ENCODE assay signal across 16 cellular contexts in genomic region chr11:3147257-3147619, GRCh38. TPM values are rescaled to one million over a fixed set of nuclear protein-coding genes. Genes with fewer than 3 reads are reported as not detected.
DNase-seq lines count a peak whose midpoint lies in the region; ATAC-seq, FAIRE-seq and TF ChIP-seq lines count a peak whose summit lies in the region.
"Had no signal": no experiment of that assay in that cellular context is flagged by ENCODE, and none has a peak within 500 bp of the region (broad histone marks: within the 10 kb centered on the region; RNA-seq: fewer than 3 reads in every experiment).

No MANE protein-coding gene starts in this region.

- CTCF ChIA-PET in PC-9 (lab: Charles Lee): no interaction called here

- DNase-seq in Peyer's patch (no peak), pancreas (no peak), HPDE6-E6E7 (ENCODE audit: extremely low spot score) (no peak), PC-9 (no peak), SW480 (ENCODE audit: low spot score) (no peak)
- DNase-seq: activated CD8-positive, alpha-beta memory T cell treated with anti-CD3 and anti-CD28 coated beads, Interleukin-2, amount 50 U/mL, for 4 hours; activated naive CD4-positive, alpha-beta T cell treated with anti-CD3 and anti-CD28 coated beads for 36 hours; effector memory CD4-positive, alpha-beta T cell; NCI-H2107 had no signal

- H3K79me2 ChIP-seq in ACC112 (ENCODE audit: control insufficient read depth, insufficient read depth, low read length, unreplicated experiment): peaks cover 9% of the 10 kb centered on the region
- H3K79me2 ChIP-seq in PC-9 (ENCODE audit: low read depth): no peaks in the 10 kb centered on the region

- H3K4me1 ChIP-seq in ACC112 (ENCODE audit: control insufficient read depth, insufficient read depth, low read length, unreplicated experiment): peaks cover 24% of the 10 kb centered on the region
- H3K4me1 ChIP-seq in Peyer's patch: peaks cover 0 to 60% (median 5%) of the 10 kb centered on the region in 4 donors
- peaks cover 0 to 92% (median 10%) of the 10 kb centered on the region in 3 donors for H3K4me1 ChIP-seq in gastroesophageal sphincter
- H3K4me1 ChIP-seq in pancreas: no peaks in the 10 kb centered on the region
- no peaks in the 10 kb centered on the region for H3K4me1 ChIP-seq in PC-9 (replicated peaks; ENCODE audit: insufficient read depth)

- no peak for FAIRE-seq in pancreas (lab: Jason Lieb, UNC)
- FAIRE-seq: A204.1, GM18507, GM19239 had no signal

- H3K27ac ChIP-seq in ACC112 (ENCODE audit: low read depth, low read length): peak overlapping the region; percentile 59; the same call in 1 of the 2 replicates
- peak overlapping the region in 3 of 4 donors; percentile 36 to 84 (median 47) for H3K27ac ChIP-seq in Peyer's patch
- peak overlapping the region in 3 of 4 donors; percentile 22 to 53 (median 37) for H3K27ac ChIP-seq in gastroesophageal sphincter
- no peak overlapping the region for H3K27ac ChIP-seq in pancreas
- no peak overlapping the region for H3K27ac ChIP-seq in PC-9

- ATAC-seq in gastroesophageal sphincter (peak; percentile 29), pancreas (peak in 3 of 4 donors; percentile 19 to 31 (median 31)), HG03457 (IDR thresholded peaks at IDR 0.05; ENCODE audit: unreplicated experiment) (no peak)
- ATAC-seq: activated CD4-positive, CD25-positive, alpha-beta regulatory T cell treated with anti-CD3 and anti-CD28 coated beads, Interleukin-2, amount 50 U/mL, for 24 hours had no signal

- H3K9me2 ChIP-seq in PC-9 (ENCODE audit: insufficient read depth): no peaks in the 10 kb centered on the region

- no TSS peak for BruUV-seq in PC-9 (replicated peaks; lab: Mats Ljungman, UMichigan)

- H3K4me2 ChIP-seq in PC-9: no peak overlapping the region

- WGBS in gastroesophageal sphincter (ENCODE audit: low coverage in 1 of 2), 2 donors: 60% methylated on average over 4 of the region's 17 CpGs; no CpG with 5 or more reads in 1 of the 2 donors
- WGBS in pancreas, 2 donors: 81 to 85% methylated on average over 17 of the region's 17 CpGs

- no peaks in the 10 kb centered on the region for H3K9me3 ChIP-seq in Peyer's patch
- H3K9me3 ChIP-seq in gastroesophageal sphincter: no peaks in the 10 kb centered on the region
- no peaks in the 10 kb centered on the region for H3K9me3 ChIP-seq in pancreas
- no peaks in the 10 kb centered on the region for H3K9me3 ChIP-seq in PC-9 (ENCODE audit: insufficient read depth, low read depth)

- H2AFZ ChIP-seq in ACC112 (ENCODE audit: low read length, unreplicated experiment) (no peak overlapping the region), PC-9 (no peak overlapping the region)

- no peaks in the 10 kb centered on the region for H4K20me1 ChIP-seq in PC-9 (ENCODE audit: insufficient read depth)

- no peak for TF ChIP-seq POLR2A in Peyer's patch (IDR thresholded peaks at IDR 0.05)
- TF ChIP-seq POLR2A in gastroesophageal sphincter (IDR thresholded peaks at IDR 0.05): no peak

- H3K36me3 ChIP-seq in ACC112 (ENCODE audit: insufficient read depth, low read length) (no peaks in the 10 kb centered on the region), Peyer's patch (no peaks in the 10 kb centered on the region), gastroesophageal sphincter (peaks cover 0 to 44% of the 10 kb centered on the region in 2 donors), pancreas (no peaks in the 10 kb centered on the region), PC-9 (ENCODE audit: low read depth) (no peaks in the 10 kb centered on the region)

- TF ChIP-seq CTCF in Peyer's patch (IDR thresholded peaks at IDR 0.05) (no peak), gastroesophageal sphincter (IDR thresholded peaks at IDR 0.05) (no peak), pancreas (IDR thresholded peaks at IDR 0.05) (no peak), PC-9 (conservative IDR thresholded peaks at IDR 0.05) (no peak)

- POLR2A ChIA-PET in PC-9 (lab: Charles Lee; ENCODE audit: unreplicated experiment): no interaction called here

- H3K27me3 ChIP-seq in ACC112 (ENCODE audit: insufficient read depth, low read length) (no peaks in the 10 kb centered on the region), Peyer's patch (no peaks in the 10 kb centered on the region), gastroesophageal sphincter (no peaks in the 10 kb centered on the region), pancreas (no peaks in the 10 kb centered on the region), PC-9 (ENCODE audit: insufficient read depth, low read depth) (no peaks in the 10 kb centered on the region)

- intact Hi-C loops in pancreas (cut with DNase I): loop anchor here in 1 of 3 donors (10.0 kb wide), 1 partner anchor 62 kb away; no protein-coding TSS in a partner anchor
- intact Hi-C loops in PC-9 (cut with micrococcal nuclease; ENCODE audit: unreplicated experiment): no loop called here

- no peaks in the 10 kb centered on the region for H3F3A ChIP-seq in PC-9 (ENCODE audit: insufficient read depth, low read depth)

- TF ChIP-seq EP300 in gastroesophageal sphincter (IDR thresholded peaks at IDR 0.05): no peak

- no peak overlapping the region for H3K4me3 ChIP-seq in ACC112 (ENCODE audit: low read depth, low read length)
- no peak overlapping the region for H3K4me3 ChIP-seq in Peyer's patch
- H3K4me3 ChIP-seq in gastroesophageal sphincter: no peak overlapping the region
- no peak overlapping the region for H3K4me3 ChIP-seq in pancreas
- no peak overlapping the region for H3K4me3 ChIP-seq in PC-9

RNA-seq across cellular contexts. Expression of gene OSBPL5, which starts 17.9 kb away (rescaled TPM):
- 100 to 1,000 TPM in 1 of 4 donors, 10 to 100 TPM in 3; 39.8 to 110 (median 73.2) TPM for total RNA-seq in Peyer's patch
- total RNA-seq in gastroesophageal sphincter: 10 to 100 TPM; 39.9 to 94.0 (median 66.4) TPM
- total RNA-seq in pancreas: 10 to 100 TPM in 4 of 6 donors, 1 to 10 TPM in 2; 9.8 to 16.7 (median 10.6) TPM
- 10 to 100 TPM; 12.6 to 14.9 TPM for polyA plus RNA-seq in pancreas
- 6.4 and 8.8 TPM in 2 replicates for total RNA-seq in PC-9 (2021)

Comparison
In these comparisons a context has a peak if more than half of its experiments do, and no peak if none do; other contexts are left out.
1. H3K27ac ChIP-seq: peak in ACC112 (single experiment), Peyer's patch (3 of 4) and gastroesophageal sphincter (3 of 4); none in pancreas (0 of 4) and PC-9 (single experiment).